9 cellular contexts compared by ENCODE assay signal in genomic region chr4:108165601-108166000, GRCh38. TPM values are rescaled to one million over a fixed set of nuclear protein-coding genes. Genes with fewer than 3 reads are reported as not detected.
DNase-seq lines count a peak whose midpoint lies in the region; ATAC-seq and TF ChIP-seq lines count a peak whose summit lies in the region.
"Had no signal": no experiment of that assay in that cellular context is flagged by ENCODE, and none has a peak within 500 bp of the region (broad histone marks: within the 10 kb centered on the region; RNA-seq: fewer than 3 reads in every experiment).

No MANE protein-coding gene starts in this region.

- POLR2A ChIA-PET in T-cell (lab: Charles Lee): no interaction called here
- POLR2A ChIA-PET in HEK293T (lab: Yijun Ruan, JAX): no interaction called here

- 30% methylated on average over 10 of the region's 10 CpGs for WGBS in smooth muscle cell (ENCODE audit: low lambda C conversion rate)

- no peak overlapping the region for H3K27ac ChIP-seq in HUES48 (ENCODE audit: low read depth, low read length)
- H3K27ac ChIP-seq in smooth muscle cell (ENCODE audit: low read depth): peak overlapping the region; percentile 4
- H3K27ac ChIP-seq: RWPE1 had no signal

- H3K36me3 ChIP-seq in HUES48 (ENCODE audit: control insufficient read depth, insufficient read depth, low read length) (no peaks in the 10 kb centered on the region), smooth muscle cell (ENCODE audit: low read depth) (no peaks in the 10 kb centered on the region)

- H3K27me3 ChIP-seq in HUES48 (ENCODE audit: control insufficient read depth, insufficient read depth, low read length) (peaks cover 96% of the 10 kb centered on the region), smooth muscle cell (ENCODE audit: low read depth) (no peaks in the 10 kb centered on the region)

- CTCF ChIA-PET in T-cell (lab: Charles Lee): interaction anchor here in 1 of 2 donors (1.1 kb wide), 1 partner anchor 48 kb away, joined by 3 read pairs; no protein-coding TSS in a partner anchor
- CTCF ChIA-PET in HEK293T (lab: Yijun Ruan, JAX): no interaction called here

- peaks cover 0 to 25% of the 10 kb centered on the region in 2 donors for H3K27me3 Mint-ChIP-seq in T-cell
- H3K27me3 Mint-ChIP-seq in effector memory CD8-positive, alpha-beta T cell: peaks cover 62 to 73% of the 10 kb centered on the region in 2 donors

- H3K4me3 ChIP-seq in HUES48 (ENCODE audit: low read depth, low read length): peak overlapping the region; percentile 62; the same call in 1 of the 2 replicates
- H3K4me3 ChIP-seq in smooth muscle cell: peak overlapping the region; percentile 87

- H3K9me3 ChIP-seq in HUES48 (ENCODE audit: control insufficient read depth, insufficient read depth, low read length): no peaks in the 10 kb centered on the region
- H3K9me3 ChIP-seq in smooth muscle cell (replicated peaks; ENCODE audit: low read depth): no peaks in the 10 kb centered on the region

- ATAC-seq in T-cell (replicated peaks in 1 of 4): peak in 3 of 4 experiments; percentile 2 to 7 (median 6)
- no peak for ATAC-seq in effector memory CD8-positive, alpha-beta T cell (replicated peaks)
- ATAC-seq in HG02763 (IDR thresholded peaks at IDR 0.05; ENCODE audit: unreplicated experiment): no peak

- H3K4me3 Mint-ChIP-seq in T-cell: peak overlapping the region; percentile 98 to 100 (median 99)
- H3K4me3 Mint-ChIP-seq in effector memory CD8-positive, alpha-beta T cell: peak overlapping the region; percentile 89 to 96

- no peak for DNase-seq in T-cell
- DNase-seq in effector memory CD8-positive, alpha-beta T cell: no peak
- no peak for DNase-seq in smooth muscle cell (lab: John Stamatoyannopoulos, UW; ENCODE audit: unreplicated experiment)
- no peak for DNase-seq in HEK293T (ENCODE audit: extremely low spot score)
- DNase-seq in GOT3 (lab: John Stamatoyannopoulos, UW): no peak
- DNase-seq: EL had no signal

- peaks cover 36% of the 10 kb centered on the region for H3K36me3 Mint-ChIP-seq in T-cell
- peaks cover 7% of the 10 kb centered on the region for H3K36me3 Mint-ChIP-seq in effector memory CD8-positive, alpha-beta T cell (ENCODE audit: insufficient read depth)

- no peaks in the 10 kb centered on the region for H3K9me3 Mint-ChIP-seq in T-cell
- no peaks in the 10 kb centered on the region for H3K9me3 Mint-ChIP-seq in effector memory CD8-positive, alpha-beta T cell

- H2AFZ ChIP-seq in smooth muscle cell (ENCODE audit: low read depth): no peak overlapping the region

- H4K20me1 ChIP-seq in smooth muscle cell (ENCODE audit: low read depth): peaks cover 55% of the 10 kb centered on the region

- H3F3A ChIP-seq in smooth muscle cell (ENCODE audit: low read depth): peaks cover 15% of the 10 kb centered on the region

- peaks cover 26 to 48% (median 47%) of the 10 kb centered on the region in 3 donors for H3K4me1 Mint-ChIP-seq in T-cell
- peaks cover 21 to 27% of the 10 kb centered on the region in 2 donors for H3K4me1 Mint-ChIP-seq in effector memory CD8-positive, alpha-beta T cell (ENCODE audit: low read depth in 2 of 2)

- peaks cover 70% of the 10 kb centered on the region for H3K79me2 ChIP-seq in smooth muscle cell (ENCODE audit: low read depth)

- H3K4me1 ChIP-seq in HUES48 (ENCODE audit: control insufficient read depth, insufficient read depth, low read length): peaks cover 35% of the 10 kb centered on the region
- H3K4me1 ChIP-seq in smooth muscle cell (ENCODE audit: low read depth): peaks cover 39% of the 10 kb centered on the region

- peak overlapping the region; percentile 95 to 97 for H3K27ac Mint-ChIP-seq in T-cell
- no peak overlapping the region for H3K27ac Mint-ChIP-seq in effector memory CD8-positive, alpha-beta T cell

- no peak for TF ChIP-seq CTCF in smooth muscle cell (IDR thresholded peaks at IDR 0.05; ENCODE audit: borderline replicate concordance, insufficient read depth, poor library complexity, severe bottlenecking)

- H3K9ac ChIP-seq in HUES48 (ENCODE audit: low read depth, low read length): no peak overlapping the region
- peak overlapping the region; percentile 66 for H3K9ac ChIP-seq in smooth muscle cell (ENCODE audit: low read depth)

- H3K4me2 ChIP-seq in smooth muscle cell: peak overlapping the region; percentile 98

TF ChIP-seq in HEK293T, 16 proteins besides CTCF, POLR2A, EP300 and RAD21:
- TF ChIP-seq NFRKB (IDR thresholded peaks at IDR 0.05) (no peak), SUZ12 (IDR thresholded peaks at IDR 0.05) (no peak), FOXK2 (IDR thresholded peaks at IDR 0.05) (no peak), FOXM1 (IDR thresholded peaks at IDR 0.05; ENCODE audit: borderline replicate concordance) (no peak), CTBP1 (IDR thresholded peaks at IDR 0.05; ENCODE audit: borderline replicate concordance) (no peak), FOXA1 (IDR thresholded peaks at IDR 0.05) (no peak), HDGF (IDR thresholded peaks at IDR 0.05; ENCODE audit: borderline replicate concordance) (no peak), L3MBTL2 (conservative IDR thresholded peaks at IDR 0.05) (no peak), SP1 (IDR thresholded peaks at IDR 0.05) (no peak), PKNOX1 (IDR thresholded peaks at IDR 0.05) (no peak), LEF1 (IDR thresholded peaks at IDR 0.05; ENCODE audit: borderline replicate concordance) (no peak), ZNF384 (IDR thresholded peaks at IDR 0.05) (no peak)

RNA-seq across cellular contexts. Expression of gene LEF1, which starts 3.1 kb away (rescaled TPM):
- total RNA-seq in T-cell (100 to 1,000 TPM; 412 to 776 (median 500) TPM), smooth muscle cell (82.1 and 96.2 TPM in 2 replicates)
- 66.9 and 87.3 TPM in 2 replicates for polyA plus RNA-seq in smooth muscle cell

Comparison
In these comparisons a context has a peak if more than half of its experiments do, and no peak if none do; other contexts are left out.
1. ATAC-seq: peak in T-cell (3 of 4); none in effector memory CD8-positive, alpha-beta T cell (single experiment) and HG02763 (single experiment).
2. H3K27ac Mint-ChIP-seq: peak in T-cell (2 of 2); none in effector memory CD8-positive, alpha-beta T cell (0 of 2).